Comparison of ENCODE assay signal across 19 cellular contexts in genomic region chr11:134819026-134819425, GRCh38.
DNase-seq lines count a peak whose midpoint lies in the region; ATAC-seq and TF ChIP-seq lines count a peak whose summit lies in the region.
"Had no signal": no experiment of that assay in that cellular context is flagged by ENCODE, and none has a peak within 500 bp of the region (broad histone marks: within the 10 kb centered on the region; RNA-seq: fewer than 3 reads in every experiment).

No MANE protein-coding gene starts in this region.

- WGBS in iPS DF 6.9 (ENCODE audit: insufficient coverage, insufficient read length), result no CpG with 5 or more reads among the region's 7 CpGs

- no peaks in the 10 kb centered on the region for H3K9me3 ChIP-seq in left ventricle myocardium inferior (replicated peaks)
- no peaks in the 10 kb centered on the region for H3K9me3 ChIP-seq in NT2/D1 (ENCODE audit: insufficient read depth, low read length)
- no peaks in the 10 kb centered on the region; the same call in 1 of the 2 replicates for H3K9me3 ChIP-seq in iPS DF 6.9 (ENCODE audit: control insufficient read depth, insufficient read depth, low read length)
- H3K9me3 ChIP-seq in vagina, result no peaks in the 10 kb centered on the region
- H3K9me3 ChIP-seq: transverse colon had no signal

- intact Hi-C loops in left ventricle myocardium inferior (cut with micrococcal nuclease) (no loop called here), left cardiac atrium (cut with DNase I) (no loop called here), vagina (cut with DNase I) (no loop called here)

- peak; percentile 36 for TF ChIP-seq CTCF in left ventricle myocardium inferior (IDR thresholded peaks at IDR 0.05; ENCODE audit: borderline replicate concordance)
- TF ChIP-seq CTCF in vagina (IDR thresholded peaks at IDR 0.05), result no peak
- TF ChIP-seq CTCF in foreskin keratinocyte (conservative IDR thresholded peaks at IDR 0.05), result no peak

- H3K4me1 ChIP-seq in left ventricle myocardium inferior (no peaks in the 10 kb centered on the region), NT2/D1 (ENCODE audit: insufficient read depth, insufficient read length) (peaks cover 11% of the 10 kb centered on the region), iPS DF 6.9 (ENCODE audit: control insufficient read depth, insufficient read depth, low read length) (no peaks in the 10 kb centered on the region), vagina (no peaks in the 10 kb centered on the region), foreskin keratinocyte (no peaks in the 10 kb centered on the region)
- H3K4me1 ChIP-seq: transverse colon had no signal

- H3K27ac ChIP-seq in left ventricle myocardium inferior (replicated peaks) (no peak overlapping the region), iPS DF 6.9 (ENCODE audit: low read length) (no peak overlapping the region), vagina (no peak overlapping the region), foreskin keratinocyte (no peak overlapping the region)
- H3K27ac ChIP-seq: epithelial cell of prostate, HL-60, transverse colon had no signal

- peaks cover 90% of the 10 kb centered on the region for H3K27me3 ChIP-seq in left ventricle myocardium inferior (ENCODE audit: low read depth)
- no peaks in the 10 kb centered on the region for H3K27me3 ChIP-seq in NT2/D1 (ENCODE audit: insufficient read depth, insufficient read length)
- H3K27me3 ChIP-seq in iPS DF 6.9 (ENCODE audit: control insufficient read depth, insufficient read depth, low read length), result no peaks in the 10 kb centered on the region
- no peaks in the 10 kb centered on the region for H3K27me3 ChIP-seq in vagina
- H3K27me3 ChIP-seq in foreskin keratinocyte, result no peaks in the 10 kb centered on the region

- no peak for DNase-seq in left ventricle myocardium inferior
- no peak for DNase-seq in left cardiac atrium
- DNase-seq in NT2/D1 (ENCODE audit: low read depth, low spot score), result peak; percentile 18
- DNase-seq in iPS DF 6.9 (ENCODE audit: low read depth, low spot score), result peak; percentile 27
- DNase-seq in NCI-H1105 treated with DMSO at 0.1 percent for 48 hours (lab: John Stamatoyannopoulos, UW), result no peak
- no peak for DNase-seq in vagina (ENCODE audit: extremely low spot score in 2 of 2)
- no peak for DNase-seq in foreskin keratinocyte
- DNase-seq: activated CD4-positive, alpha-beta memory T cell treated with anti-CD3 and anti-CD28 coated beads, Interleukin-2, amount 10 ng/mL, durations not matched to agents 7 days and 5 days; activated naive CD8-positive, alpha-beta T cell treated with anti-CD3 and anti-CD28 coated beads, Interleukin-2, amount 10 ng/mL, durations not matched to agents 7 days and 5 days; activated T-cell treated with anti-CD3 and anti-CD28 coated beads, Interleukin-2, amount 50 U/mL, for 4 hours; KG1; naive thymus-derived CD4-positive, alpha-beta T cell; NK-92 treated with Interleukin-12 subunit alpha and Interleukin-12 subunit beta, amount 100 ng/mL, for 24 hours; T-cell; transverse colon had no signal

- no peak overlapping the region for H3K9ac ChIP-seq in NT2/D1 (ENCODE audit: insufficient read length, low read depth)

- H3K4me3 ChIP-seq in left ventricle myocardium inferior (no peak overlapping the region), NT2/D1 (ENCODE audit: insufficient read length, low read depth) (no peak overlapping the region), iPS DF 6.9 (ENCODE audit: low read length) (no peak overlapping the region), vagina (no peak overlapping the region)
- H3K4me3 ChIP-seq: GM12878, transverse colon had no signal

- H3K36me3 ChIP-seq in left ventricle myocardium inferior (no peaks in the 10 kb centered on the region), NT2/D1 (ENCODE audit: insufficient read depth, insufficient read length, low read length) (no peaks in the 10 kb centered on the region), iPS DF 6.9 (ENCODE audit: control insufficient read depth, insufficient read depth, low read length) (no peaks in the 10 kb centered on the region), vagina (no peaks in the 10 kb centered on the region)
- H3K36me3 ChIP-seq: transverse colon had no signal

- ATAC-seq in left cardiac atrium (no peak), HG03045 (IDR thresholded peaks at IDR 0.05; ENCODE audit: unreplicated experiment) (no peak), foreskin keratinocyte (no peak)
- ATAC-seq: activated T-cell treated with anti-CD3 and anti-CD28 coated beads, Interleukin-2, amount 50 U/mL, for 4 hours; GM12878; naive thymus-derived CD4-positive, alpha-beta T cell; T-cell had no signal

- TF ChIP-seq POLR2A in vagina (IDR thresholded peaks at IDR 0.05), result no peak

Comparison
In these comparisons a context has a peak if more than half of its experiments do, and no peak if none do; other contexts are left out.
1. DNase-seq: peak in NT2/D1 (single experiment) and iPS DF 6.9 (single experiment); none in left ventricle myocardium inferior (single experiment), left cardiac atrium (single experiment), NCI-H1105 treated with DMSO at 0.1 percent for 48 hours (single experiment), vagina (0 of 2) and foreskin keratinocyte (0 of 2).